Comparison of ENCODE assay signal across 8 cellular contexts in the genomic region with DNA sequence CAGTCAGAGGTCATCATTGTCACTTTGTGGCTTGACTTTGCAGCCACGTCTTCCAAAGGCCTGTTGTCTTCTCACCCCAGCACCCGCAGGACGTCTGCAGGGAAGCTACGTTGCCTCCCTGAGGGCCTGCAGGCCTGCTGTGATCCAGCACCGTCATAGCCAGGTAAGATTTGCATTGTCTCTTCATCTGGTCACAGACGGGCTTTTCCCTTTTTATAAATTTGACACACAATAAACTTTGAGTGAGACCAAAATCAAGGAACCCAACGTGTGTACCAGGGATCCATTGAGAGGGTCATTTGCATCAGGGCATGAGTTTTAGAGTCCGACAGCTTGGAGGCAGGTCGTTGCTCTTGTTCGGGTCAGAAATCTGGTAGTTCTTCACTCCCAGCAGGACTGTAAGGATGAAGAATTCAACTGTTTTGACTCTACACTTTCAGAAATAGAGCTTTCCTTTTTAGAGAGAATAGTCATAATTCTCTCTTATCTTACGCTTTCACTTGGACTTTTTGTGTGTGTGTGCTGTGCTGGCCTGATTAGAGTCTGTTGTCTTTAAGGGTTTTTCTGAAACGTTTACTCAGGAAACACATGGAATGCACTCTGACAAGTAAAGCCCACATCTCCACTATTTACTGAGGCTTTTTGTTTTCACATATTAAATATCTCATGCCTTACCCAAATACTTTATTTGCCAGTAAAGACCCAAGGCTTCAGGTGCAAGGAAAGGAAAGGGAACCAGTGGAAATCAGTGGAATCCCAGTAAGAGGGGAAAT.
DNase-seq lines count a peak whose midpoint lies in the region; ATAC-seq and TF ChIP-seq lines count a peak whose summit lies in the region.

No MANE protein-coding gene starts in this region.

- peak; percentile 77 for ATAC-seq in HG03196 (IDR thresholded peaks at IDR 0.05; ENCODE audit: unreplicated experiment)

- peak overlapping the region; percentile 75 for H3K4me3 Mint-ChIP-seq in activated T-cell treated with anti-CD3 and anti-CD28 coated beads, Interleukin-2, amount 50 U/mL, for 24 hours

- H3K27ac Mint-ChIP-seq in activated T-cell treated with anti-CD3 and anti-CD28 coated beads, Interleukin-2, amount 50 U/mL, for 24 hours, result peak overlapping the region; percentile 98

- no peak overlapping the region for H3K4me2 ChIP-seq in smooth muscle cell

- H3K27me3 ChIP-seq in smooth muscle cell (ENCODE audit: low read depth), result no peaks in the 10 kb centered on the region

- H3K4me3 ChIP-seq in smooth muscle cell, result no peak overlapping the region

- H4K20me1 ChIP-seq in smooth muscle cell (ENCODE audit: low read depth), result no peaks in the 10 kb centered on the region

- DNase-seq in GM19240 (ENCODE audit: insufficient read length, low spot score) (peak; percentile 6), smooth muscle cell (lab: John Stamatoyannopoulos, UW; ENCODE audit: unreplicated experiment) (no peak), foreskin melanocyte (no peak), AG08395 (ENCODE audit: low spot score) (no peak), SKM-1 treated with dmso at 0.1 percent for 144 hours (lab: John Stamatoyannopoulos, UW; ENCODE audit: unreplicated experiment) (no peak), HK-2 (ENCODE audit: unreplicated experiment) (no peak)
- DNase-seq in activated T-cell treated with anti-CD3 and anti-CD28 coated beads, Interleukin-2, amount 50 U/mL, for 24 hours, result peak; percentile 61

- WGBS in smooth muscle cell (ENCODE audit: low lambda C conversion rate), result 56% methylated on average over 12 of the region's 12 CpGs

- H3K4me1 ChIP-seq in smooth muscle cell (ENCODE audit: low read depth), result peaks cover 2% of the 10 kb centered on the region

- H3K79me2 ChIP-seq in smooth muscle cell (ENCODE audit: low read depth), result no peaks in the 10 kb centered on the region

- no peaks in the 10 kb centered on the region for H3K27me3 Mint-ChIP-seq in activated T-cell treated with anti-CD3 and anti-CD28 coated beads, Interleukin-2, amount 50 U/mL, for 24 hours

- H3K27ac ChIP-seq in smooth muscle cell (ENCODE audit: low read depth), result no peak overlapping the region

- H3F3A ChIP-seq in smooth muscle cell (ENCODE audit: low read depth), result no peaks in the 10 kb centered on the region

- no peaks in the 10 kb centered on the region for H3K9me3 ChIP-seq in smooth muscle cell (replicated peaks; ENCODE audit: low read depth)

- H2AFZ ChIP-seq in smooth muscle cell (ENCODE audit: low read depth), result peak overlapping the region; percentile 56

- H3K9me3 Mint-ChIP-seq in activated T-cell treated with anti-CD3 and anti-CD28 coated beads, Interleukin-2, amount 50 U/mL, for 24 hours, result peaks cover 5% of the 10 kb centered on the region

- peaks cover 50% of the 10 kb centered on the region for H3K4me1 Mint-ChIP-seq in activated T-cell treated with anti-CD3 and anti-CD28 coated beads, Interleukin-2, amount 50 U/mL, for 24 hours (ENCODE audit: low read depth)

- no peak for TF ChIP-seq CTCF in smooth muscle cell (IDR thresholded peaks at IDR 0.05; ENCODE audit: borderline replicate concordance, insufficient read depth, poor library complexity, severe bottlenecking)

- H3K36me3 ChIP-seq in smooth muscle cell (ENCODE audit: low read depth), result no peaks in the 10 kb centered on the region

- peaks cover 36% of the 10 kb centered on the region for H3K36me3 Mint-ChIP-seq in activated T-cell treated with anti-CD3 and anti-CD28 coated beads, Interleukin-2, amount 50 U/mL, for 24 hours (ENCODE audit: low read depth)

- no peak overlapping the region for H3K9ac ChIP-seq in smooth muscle cell (ENCODE audit: low read depth)

Comparison
In these comparisons a context has a peak if more than half of its experiments do, and no peak if none do; other contexts are left out.
1. DNase-seq: peak in GM19240 (single experiment) and activated T-cell treated with anti-CD3 and anti-CD28 coated beads, Interleukin-2, amount 50 U/mL, for 24 hours (single experiment); none in smooth muscle cell (single experiment), foreskin melanocyte (single experiment), AG08395 (single experiment), SKM-1 treated with dmso at 0.1 percent for 144 hours (single experiment) and HK-2 (single experiment).